In the genomic region with DNA sequence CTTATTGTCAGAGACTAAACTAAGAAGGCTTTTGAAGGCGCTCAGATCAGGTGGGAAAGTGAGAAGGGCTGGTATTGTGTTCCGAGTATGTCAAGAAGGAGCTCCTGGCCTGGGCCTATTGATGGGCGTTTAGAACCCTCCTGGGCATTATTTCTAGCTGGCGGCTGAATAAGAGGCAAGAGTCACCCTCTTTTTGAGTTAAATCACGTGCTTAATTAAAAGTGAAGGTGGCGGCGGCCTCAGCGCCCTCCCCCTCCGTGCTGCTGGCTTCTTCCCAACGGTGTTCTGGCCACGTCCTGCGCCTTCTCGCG, we compare ENCODE assay signal across 9 cellular contexts. TPM values are rescaled to one million over a fixed set of nuclear protein-coding genes. Genes with fewer than 3 reads are reported as not detected.
DNase-seq lines count a peak whose midpoint lies in the region; ATAC-seq and TF ChIP-seq lines count a peak whose summit lies in the region.
"Had no signal": no experiment of that assay in that cellular context is flagged by ENCODE, and none has a peak within 500 bp of the region (broad histone marks: within the 10 kb centered on the region; RNA-seq: fewer than 3 reads in every experiment).

No MANE protein-coding gene starts in this region.

- 14% methylated on average over 9 of the region's 14 CpGs for WGBS in suprapubic skin

- peak overlapping the region; percentile 56 for H3K4me3 Mint-ChIP-seq in activated CD4-positive, alpha-beta T cell treated with anti-CD3 and anti-CD28 coated beads, Interleukin-2, amount 10 ng/mL, durations not matched to agents 7 days and 5 days
- H3K4me3 Mint-ChIP-seq in activated CD4-positive, alpha-beta memory T cell treated with anti-CD3 and anti-CD28 coated beads, Interleukin-2, amount 10 ng/mL, durations not matched to agents 7 days and 5 days = peak overlapping the region; percentile 46

- TF ChIP-seq POLR2A in suprapubic skin (IDR thresholded peaks at IDR 0.05) = no peak

- H3K36me3 ChIP-seq in left lung (no peaks in the 10 kb centered on the region), suprapubic skin (no peaks in the 10 kb centered on the region)

- no peak overlapping the region for H3K27ac Mint-ChIP-seq in activated CD4-positive, alpha-beta T cell treated with anti-CD3 and anti-CD28 coated beads, Interleukin-2, amount 10 ng/mL, durations not matched to agents 7 days and 5 days
- H3K27ac Mint-ChIP-seq in activated CD4-positive, alpha-beta memory T cell treated with anti-CD3 and anti-CD28 coated beads, Interleukin-2, amount 10 ng/mL, durations not matched to agents 7 days and 5 days = no peak overlapping the region

- CTCF ChIA-PET in activated CD4-positive, alpha-beta T cell treated with anti-CD3 and anti-CD28 coated beads, Interleukin-2, amount 10 ng/mL, durations not matched to agents 7 days and 5 days (lab: Charles Lee) = interaction anchor here (0.8 kb wide), 1 partner anchor 18 kb away, joined by 3 read pairs; no protein-coding TSS in a partner anchor
- CTCF ChIA-PET in activated CD4-positive, alpha-beta memory T cell treated with anti-CD3 and anti-CD28 coated beads, Interleukin-2, amount 10 ng/mL, durations not matched to agents 7 days and 5 days (lab: Charles Lee) = interaction anchor here (0.6 to 2.0 kb wide), 3 partner anchors 13 to 323 kb away, joined by 4 to 12 read pairs (median 4); no protein-coding TSS in a partner anchor

- H3K9me3 ChIP-seq in left lung (peaks cover 0 to 12% of the 10 kb centered on the region in 2 donors), suprapubic skin (no peaks in the 10 kb centered on the region)

- peak overlapping the region; percentile 81 to 82 for H3K27ac ChIP-seq in left lung
- peak overlapping the region; percentile 60 for H3K27ac ChIP-seq in suprapubic skin

- H3K4me1 Mint-ChIP-seq in activated CD4-positive, alpha-beta T cell treated with anti-CD3 and anti-CD28 coated beads, Interleukin-2, amount 10 ng/mL, durations not matched to agents 7 days and 5 days = peaks cover 15% of the 10 kb centered on the region
- peaks cover 17% of the 10 kb centered on the region for H3K4me1 Mint-ChIP-seq in activated CD4-positive, alpha-beta memory T cell treated with anti-CD3 and anti-CD28 coated beads, Interleukin-2, amount 10 ng/mL, durations not matched to agents 7 days and 5 days

- H3K27me3 ChIP-seq in left lung (peaks cover 12 to 66% of the 10 kb centered on the region in 2 donors), suprapubic skin (peaks cover 28% of the 10 kb centered on the region)

- DNase-seq in activated CD4-positive, alpha-beta T cell treated with anti-CD3 and anti-CD28 coated beads, Interleukin-2, amount 10 ng/mL, durations not matched to agents 7 days and 5 days = no peak
- no peak for DNase-seq in activated CD4-positive, alpha-beta T cell treated with anti-CD3 and anti-CD28 coated beads, Interleukin-2, amount 50 U/mL, for 1 hour
- no peak for DNase-seq in activated CD4-positive, alpha-beta memory T cell treated with anti-CD3 and anti-CD28 coated beads, Interleukin-2, amount 10 ng/mL, durations not matched to agents 7 days and 5 days
- DNase-seq in left lung (no peak), suprapubic skin (ENCODE audit: low spot score in 2 of 2) (no peak), RPMI8226 (no peak)
- no peak for DNase-seq in stimulated activated CD4-positive, alpha-beta T cell treated with anti-CD3 and anti-CD28 coated beads, Interleukin-2, amount 100 ng/mL, for 48 hours
- DNase-seq: NCI-H1694 had no signal

- peaks cover 9% of the 10 kb centered on the region for H3K9me3 Mint-ChIP-seq in activated CD4-positive, alpha-beta T cell treated with anti-CD3 and anti-CD28 coated beads, Interleukin-2, amount 10 ng/mL, durations not matched to agents 7 days and 5 days
- H3K9me3 Mint-ChIP-seq in activated CD4-positive, alpha-beta memory T cell treated with anti-CD3 and anti-CD28 coated beads, Interleukin-2, amount 10 ng/mL, durations not matched to agents 7 days and 5 days = peaks cover 10% of the 10 kb centered on the region

- H3K4me3 ChIP-seq in left lung = peak overlapping the region; percentile 42 to 71
- H3K4me3 ChIP-seq in suprapubic skin = peak overlapping the region; percentile 60

- H3K27me3 Mint-ChIP-seq in activated CD4-positive, alpha-beta T cell treated with anti-CD3 and anti-CD28 coated beads, Interleukin-2, amount 10 ng/mL, durations not matched to agents 7 days and 5 days = peaks cover 83% of the 10 kb centered on the region
- peaks cover 82% of the 10 kb centered on the region for H3K27me3 Mint-ChIP-seq in activated CD4-positive, alpha-beta memory T cell treated with anti-CD3 and anti-CD28 coated beads, Interleukin-2, amount 10 ng/mL, durations not matched to agents 7 days and 5 days

- intact Hi-C loops in left lung (cut with DNase I) = no loop called here

- ATAC-seq in left lung = no peak
- no peak for ATAC-seq in HG03378 (IDR thresholded peaks at IDR 0.05; ENCODE audit: unreplicated experiment)

- POLR2A ChIA-PET in activated CD4-positive, alpha-beta T cell treated with anti-CD3 and anti-CD28 coated beads, Interleukin-2, amount 10 ng/mL, durations not matched to agents 7 days and 5 days (lab: Charles Lee) = no interaction called here
- POLR2A ChIA-PET in activated CD4-positive, alpha-beta memory T cell treated with anti-CD3 and anti-CD28 coated beads, Interleukin-2, amount 10 ng/mL, durations not matched to agents 7 days and 5 days (lab: Charles Lee) = interaction anchor here (0.8 to 1.2 kb wide), 2 partner anchors 13 to 26 kb away, joined by 3 read pairs; no protein-coding TSS in a partner anchor

- H3K4me1 ChIP-seq in left lung = peaks cover 0 to 30% of the 10 kb centered on the region in 2 donors
- peaks cover 22% of the 10 kb centered on the region for H3K4me1 ChIP-seq in suprapubic skin

- H3K36me3 Mint-ChIP-seq in activated CD4-positive, alpha-beta T cell treated with anti-CD3 and anti-CD28 coated beads, Interleukin-2, amount 10 ng/mL, durations not matched to agents 7 days and 5 days (ENCODE audit: low read depth) = peaks cover 5% of the 10 kb centered on the region
- H3K36me3 Mint-ChIP-seq in activated CD4-positive, alpha-beta memory T cell treated with anti-CD3 and anti-CD28 coated beads, Interleukin-2, amount 10 ng/mL, durations not matched to agents 7 days and 5 days (ENCODE audit: low read depth) = peaks cover 9% of the 10 kb centered on the region

- TF ChIP-seq EP300 in suprapubic skin (IDR thresholded peaks at IDR 0.05) = no peak

- TF ChIP-seq CTCF in left lung (IDR thresholded peaks at IDR 0.05) (no peak), suprapubic skin (IDR thresholded peaks at IDR 0.05) (no peak)

RNA-seq across cellular contexts. Expression of gene GNS, which starts 21.0 kb away (rescaled TPM):
- total RNA-seq in activated CD4-positive, alpha-beta T cell treated with anti-CD3 and anti-CD28 coated beads, Interleukin-2, amount 10 ng/mL, durations not matched to agents 7 days and 5 days = 10 to 100 TPM; 25.3 to 31.3 TPM
- total RNA-seq in activated CD4-positive, alpha-beta memory T cell treated with anti-CD3 and anti-CD28 coated beads, Interleukin-2, amount 10 ng/mL, durations not matched to agents 7 days and 5 days = 10 to 100 TPM; 39.0 to 40.1 TPM
- total RNA-seq in left lung = 100 to 1,000 TPM; 187 to 196 TPM
- 10 to 100 TPM; 46.7 to 56.7 (median 49.6) TPM for total RNA-seq in suprapubic skin

RNA-seq across cellular contexts. Expression of gene TBC1D30, which starts 44.3 kb away (rescaled TPM):
- under 1 TPM; 0.19 to 0.20 TPM for total RNA-seq in activated CD4-positive, alpha-beta T cell treated with anti-CD3 and anti-CD28 coated beads, Interleukin-2, amount 10 ng/mL, durations not matched to agents 7 days and 5 days
- total RNA-seq in activated CD4-positive, alpha-beta memory T cell treated with anti-CD3 and anti-CD28 coated beads, Interleukin-2, amount 10 ng/mL, durations not matched to agents 7 days and 5 days = under 1 TPM in 1 of 2 experiments, not detected in 1; 0.13 TPM
- total RNA-seq in left lung (10 to 100 TPM in 1 of 2 donors, 1 to 10 TPM in 1; 9.9 to 15.8 TPM), suprapubic skin (1 to 10 TPM in 3 of 4 donors, under 1 TPM in 1; 0.49 to 3.9 (median 3.1) TPM)
